ENCODE assay signal across 15 cellular contexts in the genomic region with DNA sequence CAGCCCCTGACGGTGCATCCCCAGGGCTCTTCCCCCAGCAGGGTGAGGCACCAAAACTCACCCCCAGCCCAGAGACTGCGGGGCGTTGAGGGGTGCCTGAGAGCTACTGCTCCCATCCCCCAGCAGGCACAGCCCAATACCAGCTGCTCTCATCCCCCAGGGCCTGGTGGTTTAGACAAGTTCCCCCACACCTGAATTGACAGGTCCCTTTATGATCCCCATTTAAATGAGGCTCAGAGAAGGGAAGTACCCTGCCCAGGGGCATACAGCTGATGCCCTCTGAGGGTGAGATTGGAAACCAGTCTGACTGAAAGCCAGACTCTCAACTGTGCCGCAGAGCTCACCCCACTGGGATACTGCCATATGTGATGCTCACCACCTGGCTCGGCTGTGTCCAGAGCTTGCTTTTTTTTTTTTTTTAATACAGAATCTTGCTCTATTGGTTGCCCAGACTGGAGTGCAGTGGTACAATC. TPM values are rescaled to one million over a fixed set of nuclear protein-coding genes. Genes with fewer than 3 reads are reported as not detected.
A peak's percentile ranks its signal among the peaks of the same experiment; 100 is the strongest.
DNase-seq lines count a peak whose midpoint lies in the region; ATAC-seq lines count a peak whose summit lies in the region.
"Had no signal": no experiment of that assay in that cellular context is flagged by ENCODE, and none has a peak within 500 bp of the region (broad histone marks: within the 10 kb centered on the region; RNA-seq: fewer than 3 reads in every experiment).

No MANE protein-coding gene starts in this region.

- H3K9me3 Mint-ChIP-seq in activated CD4-positive, alpha-beta T cell treated with anti-CD3 and anti-CD28 coated beads for 36 hours (ENCODE audit: low read depth): no peaks in the 10 kb centered on the region
- no peaks in the 10 kb centered on the region for H3K9me3 Mint-ChIP-seq in activated CD4-positive, alpha-beta T cell treated with anti-CD3 and anti-CD28 coated beads, Interleukin-2, amount 10 ng/mL, durations not matched to agents 7 days and 5 days
- peaks cover 3% of the 10 kb centered on the region for H3K9me3 Mint-ChIP-seq in stimulated activated memory B cell treated with anti-CD40 and anti-IgM and Interleukin-4, amounts not matched to agents 10 μg/mL and 1 μg/mL and 100 μg/mL, for 72 hours
- H3K9me3 Mint-ChIP-seq: activated T-cell treated with anti-CD3 and anti-CD28 coated beads, Interleukin-2, amount 50 U/mL, for 4 hours; H9 had no signal

- no peaks in the 10 kb centered on the region for H3K27me3 Mint-ChIP-seq in activated CD4-positive, alpha-beta T cell treated with anti-CD3 and anti-CD28 coated beads for 36 hours
- H3K27me3 Mint-ChIP-seq in activated CD4-positive, alpha-beta T cell treated with anti-CD3 and anti-CD28 coated beads, Interleukin-2, amount 10 ng/mL, durations not matched to agents 7 days and 5 days: no peaks in the 10 kb centered on the region
- peaks cover 28% of the 10 kb centered on the region for H3K27me3 Mint-ChIP-seq in stimulated activated memory B cell treated with anti-CD40 and anti-IgM and Interleukin-4, amounts not matched to agents 10 μg/mL and 1 μg/mL and 100 μg/mL, for 72 hours

- H3K4me1 Mint-ChIP-seq in activated CD4-positive, alpha-beta T cell treated with anti-CD3 and anti-CD28 coated beads for 36 hours: no peaks in the 10 kb centered on the region
- H3K4me1 Mint-ChIP-seq in activated CD4-positive, alpha-beta T cell treated with anti-CD3 and anti-CD28 coated beads, Interleukin-2, amount 10 ng/mL, durations not matched to agents 7 days and 5 days: no peaks in the 10 kb centered on the region
- peaks cover 15% of the 10 kb centered on the region for H3K4me1 Mint-ChIP-seq in stimulated activated memory B cell treated with anti-CD40 and anti-IgM and Interleukin-4, amounts not matched to agents 10 μg/mL and 1 μg/mL and 100 μg/mL, for 72 hours

- no peak overlapping the region for H3K27ac ChIP-seq in effector memory CD4-positive, alpha-beta T cell (ENCODE audit: insufficient read depth, low read length, poor library complexity, severe bottlenecking)
- H3K27ac ChIP-seq: HL-60 had no signal

- H3K4me3 ChIP-seq in effector memory CD4-positive, alpha-beta T cell (ENCODE audit: insufficient read depth, low read depth, low read length, poor library complexity, severe bottlenecking): no peak overlapping the region
- H3K4me3 ChIP-seq: mucosa of descending colon had no signal

- POLR2A ChIA-PET in activated CD4-positive, alpha-beta T cell treated with anti-CD3 and anti-CD28 coated beads for 36 hours (lab: Charles Lee): interaction anchor here (0.5 to 0.7 kb wide), 2 partner anchors 42 to 166 kb away, joined by 3 to 5 read pairs; no protein-coding TSS in a partner anchor
- POLR2A ChIA-PET in activated CD4-positive, alpha-beta T cell treated with anti-CD3 and anti-CD28 coated beads, Interleukin-2, amount 10 ng/mL, durations not matched to agents 7 days and 5 days (lab: Charles Lee): no interaction called here

- no peak overlapping the region for H3K4me3 Mint-ChIP-seq in activated CD4-positive, alpha-beta T cell treated with anti-CD3 and anti-CD28 coated beads for 36 hours
- no peak overlapping the region for H3K4me3 Mint-ChIP-seq in activated CD4-positive, alpha-beta T cell treated with anti-CD3 and anti-CD28 coated beads, Interleukin-2, amount 10 ng/mL, durations not matched to agents 7 days and 5 days
- no peak overlapping the region for H3K4me3 Mint-ChIP-seq in stimulated activated memory B cell treated with anti-CD40 and anti-IgM and Interleukin-4, amounts not matched to agents 10 μg/mL and 1 μg/mL and 100 μg/mL, for 72 hours
- H3K4me3 Mint-ChIP-seq: activated T-cell treated with anti-CD3 and anti-CD28 coated beads, Interleukin-2, amount 50 U/mL, for 4 hours; H9 had no signal

- H3K36me3 ChIP-seq in effector memory CD4-positive, alpha-beta T cell (ENCODE audit: control insufficient read depth, insufficient read depth, low read length): no peaks in the 10 kb centered on the region

- ATAC-seq in activated CD4-positive, alpha-beta T cell treated with anti-CD3 and anti-CD28 coated beads for 36 hours: peak; percentile 33
- ATAC-seq in GM21786 (IDR thresholded peaks at IDR 0.05; ENCODE audit: unreplicated experiment): peak; percentile 92
- ATAC-seq in HG03558 (IDR thresholded peaks at IDR 0.05; ENCODE audit: extremely low read depth, unreplicated experiment): peak; percentile 48
- peak; percentile 85 for ATAC-seq in stimulated activated memory B cell treated with anti-CD40 and anti-IgM and Interleukin-4, amounts not matched to agents 10 μg/mL and 1 μg/mL and 100 μg/mL, for 72 hours
- ATAC-seq: activated T-cell treated with anti-CD3 and anti-CD28 coated beads, Interleukin-2, amount 50 U/mL, for 4 hours; mucosa of descending colon had no signal

- CTCF ChIA-PET in activated CD4-positive, alpha-beta T cell treated with anti-CD3 and anti-CD28 coated beads for 36 hours (lab: Charles Lee): interaction anchor here (0.5 to 2.6 kb wide), 5 partner anchors 17 to 181 kb away, joined by 3 to 6 read pairs (median 4); no protein-coding TSS in a partner anchor
- CTCF ChIA-PET in activated CD4-positive, alpha-beta T cell treated with anti-CD3 and anti-CD28 coated beads, Interleukin-2, amount 10 ng/mL, durations not matched to agents 7 days and 5 days (lab: Charles Lee): interaction anchor here (0.6 to 1.4 kb wide), 5 partner anchors 17 to 32 kb away, joined by 3 to 5 read pairs (median 4); partner anchors contain the start of gene DUSP7

- intact Hi-C loops in activated CD4-positive, alpha-beta T cell treated with anti-CD3 and anti-CD28 coated beads for 36 hours (cut with DNase I, micrococcal nuclease): loop anchor here in 1 of 2 experiments (10.0 kb wide), 1 partner anchor 349 kb away; no protein-coding TSS in a partner anchor

- DNase-seq in activated CD4-positive, alpha-beta T cell treated with anti-CD3 and anti-CD28 coated beads for 36 hours: no peak
- no peak for DNase-seq in activated CD4-positive, alpha-beta T cell treated with anti-CD3 and anti-CD28 coated beads, Interleukin-2, amount 10 ng/mL, durations not matched to agents 7 days and 5 days
- DNase-seq in stimulated activated CD4-positive, alpha-beta T cell treated with anti-CD3 and anti-CD28 coated beads, Interleukin-1b, Interleukin-23, amount 100 ng/mL, for 48 hours: no peak
- DNase-seq in effector memory CD4-positive, alpha-beta T cell: no peak
- DNase-seq in mesenteric fat pad (ENCODE audit: low spot score): no peak
- DNase-seq: activated T-cell treated with anti-CD3 and anti-CD28 coated beads, Interleukin-2, amount 50 U/mL, for 4 hours; dermis blood vessel endothelial cell; mucosa of descending colon; stimulated activated CD4-positive, alpha-beta T cell treated with anti-CD3 and anti-CD28 coated beads, Interleukin-15, amount 100 ng/mL, for 24 hours; stimulated activated CD8-positive, alpha-beta memory T cell treated with anti-CD3 and anti-CD28 coated beads, Interleukin-4, amount 100 ng/mL, for 48 hours had no signal

- H3K36me3 Mint-ChIP-seq in activated CD4-positive, alpha-beta T cell treated with anti-CD3 and anti-CD28 coated beads for 36 hours (ENCODE audit: low read depth): no peaks in the 10 kb centered on the region
- H3K36me3 Mint-ChIP-seq in activated CD4-positive, alpha-beta T cell treated with anti-CD3 and anti-CD28 coated beads, Interleukin-2, amount 10 ng/mL, durations not matched to agents 7 days and 5 days (ENCODE audit: low read depth): no peaks in the 10 kb centered on the region
- H3K36me3 Mint-ChIP-seq in stimulated activated memory B cell treated with anti-CD40 and anti-IgM and Interleukin-4, amounts not matched to agents 10 μg/mL and 1 μg/mL and 100 μg/mL, for 72 hours: no peaks in the 10 kb centered on the region

- no peaks in the 10 kb centered on the region for H3K9me3 ChIP-seq in effector memory CD4-positive, alpha-beta T cell (ENCODE audit: control insufficient read depth, low read length)
- H3K9me3 ChIP-seq: mucosa of descending colon had no signal

- no peaks in the 10 kb centered on the region for H3K4me1 ChIP-seq in effector memory CD4-positive, alpha-beta T cell (ENCODE audit: control insufficient read depth, insufficient read depth, low read length, poor library complexity, severe bottlenecking)

- H3K27me3 ChIP-seq in effector memory CD4-positive, alpha-beta T cell (replicated peaks; ENCODE audit: control insufficient read depth, insufficient read depth, low read length, poor library complexity, severe bottlenecking): no peaks in the 10 kb centered on the region

- H3K27ac Mint-ChIP-seq in activated CD4-positive, alpha-beta T cell treated with anti-CD3 and anti-CD28 coated beads for 36 hours: no peak overlapping the region
- H3K27ac Mint-ChIP-seq in activated CD4-positive, alpha-beta T cell treated with anti-CD3 and anti-CD28 coated beads, Interleukin-2, amount 10 ng/mL, durations not matched to agents 7 days and 5 days: no peak overlapping the region
- no peak overlapping the region for H3K27ac Mint-ChIP-seq in stimulated activated memory B cell treated with anti-CD40 and anti-IgM and Interleukin-4, amounts not matched to agents 10 μg/mL and 1 μg/mL and 100 μg/mL, for 72 hours

RNA-seq across cellular contexts. Expression of gene DUSP7, which starts 20.1 kb away (rescaled TPM):
- total RNA-seq in activated CD4-positive, alpha-beta T cell treated with anti-CD3 and anti-CD28 coated beads for 36 hours: 10 to 100 TPM; 17.1 to 20.3 TPM
- 10 to 100 TPM; 38.3 to 42.0 TPM for total RNA-seq in activated CD4-positive, alpha-beta T cell treated with anti-CD3 and anti-CD28 coated beads, Interleukin-2, amount 10 ng/mL, durations not matched to agents 7 days and 5 days
- 17.2 TPM for total RNA-seq in mesenteric fat pad

RNA-seq across cellular contexts. Expression of gene RPL29, which starts 40.6 kb away (rescaled TPM):
- 1,000 to 10,000 TPM; 1,975 to 2,071 TPM for total RNA-seq in activated CD4-positive, alpha-beta T cell treated with anti-CD3 and anti-CD28 coated beads for 36 hours
- 1,000 to 10,000 TPM; 1,423 to 1,425 TPM for total RNA-seq in activated CD4-positive, alpha-beta T cell treated with anti-CD3 and anti-CD28 coated beads, Interleukin-2, amount 10 ng/mL, durations not matched to agents 7 days and 5 days
- 948 TPM for total RNA-seq in mesenteric fat pad

RNA-seq across cellular contexts. Expression of gene ACY1, which starts 52.9 kb away (rescaled TPM):
- 10 to 100 TPM; 61.5 to 90.0 TPM for total RNA-seq in activated CD4-positive, alpha-beta T cell treated with anti-CD3 and anti-CD28 coated beads for 36 hours
- 10 to 100 TPM; 16.5 to 19.4 TPM for total RNA-seq in activated CD4-positive, alpha-beta T cell treated with anti-CD3 and anti-CD28 coated beads, Interleukin-2, amount 10 ng/mL, durations not matched to agents 7 days and 5 days
- 35.1 TPM for total RNA-seq in mesenteric fat pad

Comparison
In these comparisons a context has a peak if more than half of its experiments do, and no peak if none do; other contexts are left out.
1. ATAC-seq: peak in every context shown above with its lines; median percentile 92 in GM21786; 85 in stimulated activated memory B cell treated with anti-CD40 and anti-IgM and Interleukin-4, amounts not matched to agents 10 μg/mL and 1 μg/mL and 100 μg/mL, for 72 hours; 48 in HG03558; 33 in activated CD4-positive, alpha-beta T cell treated with anti-CD3 and anti-CD28 coated beads for 36 hours.